In genomic region chr19:33755314-33756020, GRCh38 we compare ENCODE assay signal across 15 cellular contexts.
"Had no signal": no experiment of that assay in that cellular context is flagged by ENCODE, and none has a peak within 500 bp of the region (broad histone marks: within the 10 kb centered on the region; RNA-seq: fewer than 3 reads in every experiment).

No MANE protein-coding gene starts in this region.

- H3K9me3 ChIP-seq: esophagus muscularis mucosa, left ventricle myocardium inferior, upper lobe of right lung had no signal

- H3K27me3 Mint-ChIP-seq: activated CD8-positive, alpha-beta T cell treated with anti-CD3 and anti-CD28 coated beads for 36 hours had no signal

- H3K36me3 Mint-ChIP-seq: activated naive CD4-positive, alpha-beta T cell treated with anti-CD3 and anti-CD28 coated beads, Interleukin-2, amount 50 U/mL, for 24 hours; natural killer cell had no signal

- H3K9me3 Mint-ChIP-seq: activated CD8-positive, alpha-beta T cell treated with anti-CD3 and anti-CD28 coated beads for 36 hours; activated naive CD4-positive, alpha-beta T cell treated with anti-CD3 and anti-CD28 coated beads, Interleukin-2, amount 50 U/mL, for 24 hours; natural killer cell; stimulated activated naive CD8-positive, alpha-beta T cell treated with anti-CD3 and anti-CD28 coated beads, Interleukin-15, amount 100 ng/mL, for 72 hours; T-helper 1 cell treated with Interleukin-12 subunit alpha and Interleukin-12 subunit beta and Interleukin-4 antibody, amounts not matched to agents 30 μg/mL and 1 μg/mL, for 36 hours had no signal

- H3K4me3 Mint-ChIP-seq: activated CD4-positive, alpha-beta T cell treated with anti-CD3 and anti-CD28 coated beads for 36 hours; activated CD8-positive, alpha-beta T cell treated with anti-CD3 and anti-CD28 coated beads for 36 hours; activated naive CD4-positive, alpha-beta T cell treated with anti-CD3 and anti-CD28 coated beads, Interleukin-2, amount 50 U/mL, for 24 hours; natural killer cell; stimulated activated naive CD8-positive, alpha-beta T cell treated with anti-CD3 and anti-CD28 coated beads, Interleukin-15, amount 100 ng/mL, for 72 hours; T-helper 1 cell treated with Interleukin-12 subunit alpha and Interleukin-12 subunit beta and Interleukin-4 antibody, amounts not matched to agents 30 μg/mL and 1 μg/mL, for 36 hours had no signal

- H3K4me1 Mint-ChIP-seq: activated CD4-positive, alpha-beta T cell treated with anti-CD3 and anti-CD28 coated beads for 36 hours; activated naive CD4-positive, alpha-beta T cell treated with anti-CD3 and anti-CD28 coated beads, Interleukin-2, amount 50 U/mL, for 24 hours; natural killer cell; stimulated activated naive CD8-positive, alpha-beta T cell treated with anti-CD3 and anti-CD28 coated beads, Interleukin-15, amount 100 ng/mL, for 72 hours had no signal

- H3K27ac Mint-ChIP-seq: activated CD4-positive, alpha-beta T cell treated with anti-CD3 and anti-CD28 coated beads for 36 hours; activated CD8-positive, alpha-beta T cell treated with anti-CD3 and anti-CD28 coated beads for 36 hours; activated naive CD4-positive, alpha-beta T cell treated with anti-CD3 and anti-CD28 coated beads, Interleukin-2, amount 50 U/mL, for 24 hours; natural killer cell; stimulated activated naive CD8-positive, alpha-beta T cell treated with anti-CD3 and anti-CD28 coated beads, Interleukin-15, amount 100 ng/mL, for 72 hours; T-helper 1 cell treated with Interleukin-12 subunit alpha and Interleukin-12 subunit beta and Interleukin-4 antibody, amounts not matched to agents 30 μg/mL and 1 μg/mL, for 36 hours had no signal

- FAIRE-seq: keratinocyte had no signal

- H3K27ac ChIP-seq: esophagus muscularis mucosa, left ventricle myocardium inferior, upper lobe of right lung had no signal

- H3K4me3 ChIP-seq: esophagus muscularis mucosa, left ventricle myocardium inferior, upper lobe of right lung had no signal

- DNase-seq: activated CD4-positive, alpha-beta T cell treated with anti-CD3 and anti-CD28 coated beads for 36 hours; activated CD8-positive, alpha-beta T cell treated with anti-CD3 and anti-CD28 coated beads for 36 hours; activated effector memory CD4-positive, alpha-beta T cell treated with anti-CD3 and anti-CD28 coated beads, Interleukin-2, amount 50 U/mL, for 16 hours; activated T-cell treated with anti-CD3 and anti-CD28 coated beads, Interleukin-2, amount 50 U/mL, for 48 hours; cortex of kidney; effector CD4-positive, alpha-beta T cell; hippocampal formation; left ventricle myocardium inferior; natural killer cell; stimulated activated naive CD8-positive, alpha-beta T cell treated with anti-CD3 and anti-CD28 coated beads, Interleukin-15, amount 100 ng/mL, for 72 hours had no signal

- H3K36me3 ChIP-seq: esophagus muscularis mucosa, left ventricle myocardium inferior, upper lobe of right lung had no signal
